Comparison of ENCODE assay signal across 14 cellular contexts in the genomic region with DNA sequence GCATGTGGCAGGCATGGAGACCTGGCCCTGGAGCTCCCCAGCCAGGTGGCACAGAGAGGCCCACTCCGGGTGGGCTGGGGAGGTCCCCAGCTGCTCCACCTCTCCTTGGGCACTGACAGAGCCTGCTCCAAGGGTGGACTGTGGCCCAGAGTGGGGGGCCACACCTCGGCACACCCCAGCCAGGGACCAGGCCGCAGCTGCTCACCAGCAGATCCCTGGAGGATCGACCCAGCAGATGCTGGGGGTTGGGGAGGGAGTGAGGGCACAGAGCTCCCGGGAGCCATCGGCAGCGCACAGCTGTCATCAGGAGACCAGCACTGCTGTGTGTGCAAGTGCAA.
DNase-seq lines count a peak whose midpoint lies in the region; ATAC-seq and TF ChIP-seq lines count a peak whose summit lies in the region.
"Had no signal": no experiment of that assay in that cellular context is flagged by ENCODE, and none has a peak within 500 bp of the region (broad histone marks: within the 10 kb centered on the region; RNA-seq: fewer than 3 reads in every experiment).

No MANE protein-coding gene starts in this region.

- H3K4me1 ChIP-seq in BE2C (peaks cover 42% of the 10 kb centered on the region), H9 (ENCODE audit: insufficient read depth, low read length) (no peaks in the 10 kb centered on the region), osteoblast (ENCODE audit: insufficient read depth, low read length) (no peaks in the 10 kb centered on the region)

- DNase-seq in BE2C (peak; percentile 79), H9 (no peak), NCI-H69 (lab: John Stamatoyannopoulos, UW) (peak; percentile 11), osteoblast (ENCODE audit: insufficient read length, low spot score, missing footprints) (peak; percentile 51), cerebellum (ENCODE audit: low spot score) (no peak), islet precursor cell (no peak)
- no peak for DNase-seq in activated naive CD8-positive, alpha-beta T cell treated with anti-CD3 and anti-CD28 coated beads, Interleukin-2, amount 50 U/mL, for 24 hours
- DNase-seq: COR-L47, EL, GOT3, NCI-H1048, NCI-H187 treated with DMSO at 0.1 percent for 48 hours, NCI-H510A, SHP77 had no signal

- H2BK12ac ChIP-seq in H9 (ENCODE audit: insufficient read length, low read depth, low read length): no peak overlapping the region

- H3K79me2 ChIP-seq in H9 (ENCODE audit: insufficient read depth, low read length): no peaks in the 10 kb centered on the region
- H3K79me2 ChIP-seq in osteoblast (ENCODE audit: insufficient read depth, low read length): no peaks in the 10 kb centered on the region

- H2BK20ac ChIP-seq in H9 (ENCODE audit: low read depth, low read length, poor library complexity, severe bottlenecking): no peak overlapping the region

- peaks cover 0 to 6% of the 10 kb centered on the region in 2 experiments; a peak in 1 of 4 replicates for H3K4me1 Mint-ChIP-seq in H9
- H3K4me1 Mint-ChIP-seq in activated naive CD8-positive, alpha-beta T cell treated with anti-CD3 and anti-CD28 coated beads, Interleukin-2, amount 50 U/mL, for 24 hours: no peaks in the 10 kb centered on the region

- no peak overlapping the region for H3K4me3 Mint-ChIP-seq in H9
- H3K4me3 Mint-ChIP-seq in activated naive CD8-positive, alpha-beta T cell treated with anti-CD3 and anti-CD28 coated beads, Interleukin-2, amount 50 U/mL, for 24 hours: no peak overlapping the region

- no peak for ATAC-seq in activated naive CD8-positive, alpha-beta T cell treated with anti-CD3 and anti-CD28 coated beads, Interleukin-2, amount 50 U/mL, for 24 hours

- no peak overlapping the region for H2BK5ac ChIP-seq in H9 (ENCODE audit: insufficient read length, low read length)

- H2AK5ac ChIP-seq in H9 (ENCODE audit: insufficient read length, low read length): no peak overlapping the region

- H3K9me3 Mint-ChIP-seq in H9: peaks cover 0 to 3% of the 10 kb centered on the region in 2 experiments; a peak in 2 of 5 replicates
- no peaks in the 10 kb centered on the region for H3K9me3 Mint-ChIP-seq in activated naive CD8-positive, alpha-beta T cell treated with anti-CD3 and anti-CD28 coated beads, Interleukin-2, amount 50 U/mL, for 24 hours

- no peak overlapping the region for H2BK15ac ChIP-seq in H9 (ENCODE audit: low read depth, low read length)

- H3K27ac Mint-ChIP-seq in H9: no peak overlapping the region
- H3K27ac Mint-ChIP-seq in activated naive CD8-positive, alpha-beta T cell treated with anti-CD3 and anti-CD28 coated beads, Interleukin-2, amount 50 U/mL, for 24 hours: no peak overlapping the region

- H3K27me3 Mint-ChIP-seq in H9 (ENCODE audit: low read depth): no peaks in the 10 kb centered on the region; the same call in none of the 2 replicates
- H3K27me3 Mint-ChIP-seq in activated naive CD8-positive, alpha-beta T cell treated with anti-CD3 and anti-CD28 coated beads, Interleukin-2, amount 50 U/mL, for 24 hours: peaks cover 7% of the 10 kb centered on the region

- H3K27me3 ChIP-seq in BE2C (no peaks in the 10 kb centered on the region), H9 (ENCODE audit: insufficient read depth, low read length) (no peaks in the 10 kb centered on the region), osteoblast (ENCODE audit: insufficient read depth, low read length) (no peaks in the 10 kb centered on the region)

- H2BK120ac ChIP-seq in H9 (ENCODE audit: low read depth, low read length, poor library complexity, severe bottlenecking): no peak overlapping the region

- no peak overlapping the region for H3T11ph ChIP-seq in H9 (ENCODE audit: low read length)

- H3K79me1 ChIP-seq in H9 (ENCODE audit: insufficient read depth, low read depth, low read length, poor library complexity, severe bottlenecking): no peaks in the 10 kb centered on the region

- H3K4me3 ChIP-seq in BE2C (ENCODE audit: low read depth, low read length) (peak overlapping the region; percentile 19), osteoblast (ENCODE audit: insufficient read depth, low read length) (no peak overlapping the region)

- no peak overlapping the region for H3K4ac ChIP-seq in H9 (ENCODE audit: low read depth, low read length)

- no peak overlapping the region for H3K4me2 ChIP-seq in H9 (ENCODE audit: insufficient read depth, insufficient read length, low read length)
- H3K4me2 ChIP-seq in osteoblast (ENCODE audit: insufficient read depth, low read length): no peak overlapping the region

- H3K27ac ChIP-seq in H9 (ENCODE audit: insufficient read length, low read depth, low read length) (no peak overlapping the region), osteoblast (ENCODE audit: low read depth, low read length) (no peak overlapping the region)

- peaks cover 0 to 6% (median 0%) of the 10 kb centered on the region in 3 experiments; a peak in 1 of 7 replicates for H3K36me3 Mint-ChIP-seq in H9 (ENCODE audit: insufficient read depth in 1 of 3, low read depth in 3 of 3)
- H3K36me3 Mint-ChIP-seq in activated naive CD8-positive, alpha-beta T cell treated with anti-CD3 and anti-CD28 coated beads, Interleukin-2, amount 50 U/mL, for 24 hours (ENCODE audit: low read depth): no peaks in the 10 kb centered on the region

- H3K23me2 ChIP-seq in H9 (ENCODE audit: insufficient read length, low read depth, low read length, poor library complexity, severe bottlenecking): no peaks in the 10 kb centered on the region

- no peak for TF ChIP-seq CTCF in BE2C (IDR thresholded peaks at IDR 0.05; ENCODE audit: low read depth, low read length)
- no peak for TF ChIP-seq CTCF in H9 (conservative IDR thresholded peaks at IDR 0.05)
- TF ChIP-seq CTCF in osteoblast (IDR thresholded peaks at IDR 0.05; ENCODE audit: extremely low read depth, low read depth, low read length): no peak

- no peak overlapping the region for H3K9ac ChIP-seq in H9 (ENCODE audit: extremely low read depth, insufficient read length, low read length)

- no CpG with 5 or more reads among the region's 7 CpGs for WGBS in H9 (ENCODE audit: extremely low coverage, insufficient read length, low lambda C conversion rate)

- 0 out of 2 replicates have a peak overlapping the region, but pooled peaks have one; percentile 21 for H3K14ac ChIP-seq in H9 (ENCODE audit: insufficient read depth, low read length)

- peaks cover 2% of the 10 kb centered on the region for H4K20me1 ChIP-seq in H9 (ENCODE audit: control insufficient read depth, insufficient read depth, insufficient read length)
- no peaks in the 10 kb centered on the region for H4K20me1 ChIP-seq in osteoblast (ENCODE audit: insufficient read depth, low read length)

- H4K91ac ChIP-seq in H9 (ENCODE audit: insufficient read length, low read depth, low read length): no peak overlapping the region

- H2AFZ ChIP-seq in H9 (ENCODE audit: low read length) (no peak overlapping the region), osteoblast (ENCODE audit: low read length) (no peak overlapping the region)

- no peak overlapping the region for H3K23ac ChIP-seq in H9 (ENCODE audit: insufficient read length, low read depth, low read length)

- no peak overlapping the region for H4K5ac ChIP-seq in H9 (ENCODE audit: insufficient read length, low read depth, low read length)

- no peak overlapping the region for H3K56ac ChIP-seq in H9 (ENCODE audit: insufficient read length, low read depth, low read length)

- H3K36me3 ChIP-seq in BE2C (no peaks in the 10 kb centered on the region), osteoblast (ENCODE audit: insufficient read depth, low read length) (no peaks in the 10 kb centered on the region)

- H3K9me3 ChIP-seq in BE2C: no peaks in the 10 kb centered on the region; the same call in 1 of the 2 replicates
- H3K9me3 ChIP-seq in H9 (ENCODE audit: control insufficient read depth, low read depth, low read length): no peaks in the 10 kb centered on the region
- H3K9me3 ChIP-seq in osteoblast (ENCODE audit: low read depth, low read length): no peaks in the 10 kb centered on the region

- H3K18ac ChIP-seq in H9 (ENCODE audit: insufficient read length, low read depth, low read length): no peak overlapping the region

- no peak overlapping the region for H4K8ac ChIP-seq in H9 (replicated peaks; ENCODE audit: insufficient read length, low read depth, low read length)

Comparison
In these comparisons a context has a peak if more than half of its experiments do, and no peak if none do; other contexts are left out.
1. DNase-seq: peak in BE2C (single experiment), NCI-H69 (single experiment) and osteoblast (single experiment); none in H9 (single experiment), cerebellum (single experiment), activated naive CD8-positive, alpha-beta T cell treated with anti-CD3 and anti-CD28 coated beads, Interleukin-2, amount 50 U/mL, for 24 hours (single experiment) and islet precursor cell (single experiment).